8 cellular contexts compared by ENCODE assay signal in the genomic region with DNA sequence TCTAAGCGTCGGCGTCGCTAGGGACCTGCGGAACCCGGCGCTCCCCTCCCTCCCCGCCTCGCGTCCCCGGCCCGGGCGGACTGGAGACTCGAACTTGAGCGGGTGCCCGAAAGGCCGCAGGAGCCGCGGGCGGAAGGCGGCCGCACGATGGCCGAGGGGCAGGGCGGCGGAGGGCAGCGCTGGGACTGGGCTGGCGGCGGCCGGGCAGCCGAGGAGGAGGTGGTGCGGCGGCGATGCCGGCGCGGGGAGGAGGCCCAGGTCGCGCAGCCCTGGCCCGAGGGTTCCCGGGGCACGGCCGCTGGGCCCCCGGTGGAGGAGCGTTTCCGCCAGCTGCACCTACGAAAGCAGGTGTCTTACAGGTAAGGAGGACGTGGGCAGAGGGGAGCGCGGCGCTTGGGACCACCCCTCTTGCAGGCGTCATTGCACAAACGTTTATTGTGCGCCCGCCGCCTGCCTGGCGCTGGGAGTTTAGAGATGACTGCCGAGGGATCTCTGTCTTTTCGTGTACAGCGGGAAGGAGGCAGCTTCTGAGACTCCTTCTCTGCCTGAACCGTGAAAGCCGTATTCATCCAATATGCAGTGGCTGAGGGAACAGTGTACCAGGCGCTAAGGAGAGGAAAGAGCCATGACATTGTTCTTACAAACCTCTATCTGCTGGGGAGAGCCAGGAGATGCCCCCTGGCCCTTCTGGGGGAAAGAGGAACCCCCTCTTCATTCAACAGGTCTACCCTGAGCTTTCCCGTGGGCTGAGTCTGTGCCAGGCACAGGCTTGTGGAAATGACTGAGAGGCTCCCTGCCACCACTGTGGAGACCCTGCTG. TPM values are rescaled to one million over a fixed set of nuclear protein-coding genes. Genes with fewer than 3 reads are reported as not detected.
DNase-seq lines count a peak whose midpoint lies in the region; ATAC-seq and TF ChIP-seq lines count a peak whose summit lies in the region.

No MANE protein-coding gene starts in this region.

- H3K9me3 Mint-ChIP-seq in brain = peaks cover 0 to 5% (median 0%) of the 10 kb centered on the region in 5 experiments

- peak overlapping the region; percentile 73 to 91 (median 89) for H3K27ac Mint-ChIP-seq in brain

- no peak overlapping the region for H3K4me2 ChIP-seq in PC-3 (ENCODE audit: low read length)

- peak overlapping the region; percentile 27 for H3K4me3 ChIP-seq in BJ (ENCODE audit: low read depth, low read length)
- H3K4me3 ChIP-seq in mesodermal cell (ENCODE audit: extremely low read depth, insufficient read depth, low read length, poor library complexity, severe bottlenecking) = peak overlapping the region; percentile 39
- no peak overlapping the region for H3K4me3 ChIP-seq in PC-3 (ENCODE audit: low read length)
- no peak overlapping the region for H3K4me3 ChIP-seq in HAP-1

- TF ChIP-seq CTCF in BJ (IDR thresholded peaks at IDR 0.05; ENCODE audit: insufficient read depth, low read depth, low read length) = no peak
- no peak for TF ChIP-seq CTCF in brain (conservative IDR thresholded peaks at IDR 0.05)
- TF ChIP-seq CTCF in PC-3 (conservative IDR thresholded peaks at IDR 0.05; ENCODE audit: low read depth, low read length) = no peak

- intact Hi-C loops in PC-3 (cut with micrococcal nuclease) = no loop called here

- H3K9me3 ChIP-seq in mesodermal cell (ENCODE audit: control insufficient read depth, low read length) (no peaks in the 10 kb centered on the region), PC-3 (ENCODE audit: low read length) (no peaks in the 10 kb centered on the region), HAP-1 (no peaks in the 10 kb centered on the region)

- H3K4me1 Mint-ChIP-seq in brain = peaks cover 80% of the 10 kb centered on the region

- CTCF ChIA-PET in BJ (lab: Yijun Ruan, JAX) (interaction anchor here (0.6 to 3.2 kb wide), 5 partner anchors 14 to 94 kb away, joined by 3 to 15 read pairs (median 3); partner anchors contain the start of gene DGKZ), PC-3 (lab: Charles Lee) (no interaction called here)

- no peak overlapping the region for H3K9ac ChIP-seq in PC-3 (ENCODE audit: low read length)

- no peak for ATAC-seq in PC-3
- no peak for ATAC-seq in GM18502 (IDR thresholded peaks at IDR 0.05; ENCODE audit: poor library complexity, unreplicated experiment)

- no peaks in the 10 kb centered on the region for H3K36me3 Mint-ChIP-seq in brain

- no peak for DNase-seq in BJ (ENCODE audit: low read depth)
- DNase-seq in MV-4-11 (lab: John Stamatoyannopoulos, UW) = peak; percentile 21
- DNase-seq in PC-3 = no peak
- no peak for DNase-seq in 8988T
- no peak for DNase-seq in HAP-1 (ENCODE audit: low spot score in 2 of 2)

- POLR2A ChIA-PET in BJ (lab: Charles Lee) (no interaction called here), PC-3 (lab: Charles Lee; ENCODE audit: unreplicated experiment) (no interaction called here)

- in situ Hi-C loops in HAP-1 (cut with MboI; ENCODE audit: low sequenced_read_pairs) = no loop called here

- H3K27ac ChIP-seq in mesodermal cell (ENCODE audit: low read depth, low read length, severe bottlenecking) = no peak overlapping the region
- H3K27ac ChIP-seq in PC-3 (ENCODE audit: low read length) = no peak overlapping the region

- peak overlapping the region; percentile 83 to 88 (median 85) for H3K4me3 Mint-ChIP-seq in brain

- H3K27me3 Mint-ChIP-seq in brain = peaks cover 68% of the 10 kb centered on the region

- H2AFZ ChIP-seq in PC-3 (ENCODE audit: low read length) = no peak overlapping the region

- H3K79me2 ChIP-seq in PC-3 (ENCODE audit: low read length) = no peaks in the 10 kb centered on the region

- H3K36me3 ChIP-seq in BJ (ENCODE audit: control insufficient read depth, insufficient read depth, low read length) = no peaks in the 10 kb centered on the region
- H3K36me3 ChIP-seq in mesodermal cell (ENCODE audit: control insufficient read depth, insufficient read depth, low read length) = no peaks in the 10 kb centered on the region
- no peaks in the 10 kb centered on the region for H3K36me3 ChIP-seq in PC-3 (ENCODE audit: low read depth, low read length)
- no peaks in the 10 kb centered on the region for H3K36me3 ChIP-seq in HAP-1 (replicated peaks)

- 7% methylated on average over 36 to 47 of the region's 64 CpGs for WGBS in mesodermal cell (ENCODE audit: insufficient coverage in 2 of 2), 2 experiments

- H3K27me3 ChIP-seq in BJ (ENCODE audit: control insufficient read depth, insufficient read depth, low read length) (peaks cover 22% of the 10 kb centered on the region), PC-3 (ENCODE audit: low read length) (peaks cover 15% of the 10 kb centered on the region), HAP-1 (ENCODE audit: low read depth) (peaks cover 13% of the 10 kb centered on the region; the same call in 1 of the 2 replicates)

- peaks cover 39% of the 10 kb centered on the region for H3K4me1 ChIP-seq in mesodermal cell (ENCODE audit: control insufficient read depth, insufficient read depth, low read length, poor library complexity, severe bottlenecking)
- H3K4me1 ChIP-seq in PC-3 (ENCODE audit: insufficient read depth, low read length) = no peaks in the 10 kb centered on the region
- no peaks in the 10 kb centered on the region for H3K4me1 ChIP-seq in HAP-1

- no peaks in the 10 kb centered on the region for H3K9me2 ChIP-seq in PC-3 (replicated peaks; ENCODE audit: low read length)

- BruUV-seq in PC-3 (replicated peaks; lab: Mats Ljungman, UMichigan) = no TSS peak

- no peaks in the 10 kb centered on the region for H4K20me1 ChIP-seq in PC-3 (ENCODE audit: low read length)

- no peaks in the 10 kb centered on the region for H3F3A ChIP-seq in PC-3 (ENCODE audit: low read length, unreplicated experiment)

RNA-seq across cellular contexts. Expression of gene DGKZ, which starts 13.9 kb away (rescaled TPM):
- polyA plus RNA-seq in BJ (2011; rRNA removed) (16.3 and 31.7 TPM in 2 replicates), brain (ENCODE audit: insufficient read depth, low read depth, low replicate concordance) (98.9 TPM)
- 34.9 and 35.4 TPM in 2 replicates for polyA minus RNA-seq in BJ (2011; rRNA and poly(A)+ RNA removed)
- polyA plus RNA-seq in mesodermal cell (2013, experiment 1 of 2) = 58.8 TPM
- 45.7 TPM for polyA plus RNA-seq in mesodermal cell (2013, experiment 2 of 2)
- 70.2 and 91.0 TPM in 2 replicates for total RNA-seq in PC-3 (2014; rRNA removed)

RNA-seq across cellular contexts. Expression of gene MDK, which starts 48.1 kb away (rescaled TPM):
- polyA plus RNA-seq in BJ (2011; rRNA removed) (77.0 and 91.9 TPM in 2 replicates), brain (ENCODE audit: insufficient read depth, low read depth, low replicate concordance) (391 TPM)
- 12.4 and 14.2 TPM in 2 replicates for polyA minus RNA-seq in BJ (2011; rRNA and poly(A)+ RNA removed)
- 1,793 TPM for polyA plus RNA-seq in mesodermal cell (2013, experiment 1 of 2)
- polyA plus RNA-seq in mesodermal cell (2013, experiment 2 of 2) = 1,702 TPM
- 184 and 232 TPM in 2 replicates for total RNA-seq in PC-3 (2014; rRNA removed)

RNA-seq across cellular contexts. Expression of gene CREB3L1, which starts 55.9 kb away (rescaled TPM):
- polyA plus RNA-seq in BJ (2011; rRNA removed) (21.5 and 39.4 TPM in 2 replicates), brain (ENCODE audit: insufficient read depth, low read depth, low replicate concordance) (3.3 TPM)
- 55.4 and 125 TPM in 2 replicates for polyA minus RNA-seq in BJ (2011; rRNA and poly(A)+ RNA removed)
- 65.3 TPM for polyA plus RNA-seq in mesodermal cell (2013, experiment 1 of 2)
- 63.9 TPM for polyA plus RNA-seq in mesodermal cell (2013, experiment 2 of 2)
- total RNA-seq in PC-3 (2014; rRNA removed) = 1.1 and 1.4 TPM in 2 replicates

RNA-seq across cellular contexts. Expression of gene CHRM4, which starts 58.2 kb away (rescaled TPM):
- 0.10 TPM in 1 of 2 replicates, not detected in the other for polyA plus RNA-seq in BJ (2011; rRNA removed)
- not detected in 2 replicates for polyA minus RNA-seq in BJ (2011; rRNA and poly(A)+ RNA removed)
- 17.8 TPM for polyA plus RNA-seq in brain (ENCODE audit: insufficient read depth, low read depth, low replicate concordance)
- not detected for polyA plus RNA-seq in mesodermal cell (2013, experiment 1 of 2)
- polyA plus RNA-seq in mesodermal cell (2013, experiment 2 of 2) = 0.56 TPM
- not detected in 2 replicates for total RNA-seq in PC-3 (2014; rRNA removed)

Comparison
In these comparisons a context has a peak if more than half of its experiments do, and no peak if none do; other contexts are left out.
1. H3K4me3 ChIP-seq: peak in BJ (single experiment) and mesodermal cell (single experiment); none in PC-3 (single experiment) and HAP-1 (single experiment).